Comparison of ENCODE assay signal across 32 cellular contexts in the genomic region with DNA sequence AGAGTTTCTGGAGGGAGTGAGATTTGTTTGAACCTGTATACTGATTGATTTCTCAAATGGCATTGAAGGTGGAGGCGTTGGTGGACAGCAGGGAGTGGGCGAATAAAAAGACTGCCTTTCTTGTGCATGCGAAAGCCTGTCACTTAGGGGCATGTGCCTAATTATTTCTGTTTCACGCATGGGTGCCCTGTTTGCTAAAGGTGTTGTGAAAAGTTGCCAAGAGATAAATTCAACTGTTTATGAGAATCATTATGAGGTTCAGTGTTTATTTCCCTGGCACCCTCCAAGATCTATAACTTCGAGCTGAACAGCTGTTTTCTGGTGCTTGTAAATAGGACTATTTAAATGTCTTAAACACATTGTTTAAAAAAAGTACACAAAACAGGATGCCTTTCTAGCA.
DNase-seq lines count a peak whose midpoint lies in the region; FAIRE-seq and TF ChIP-seq lines count a peak whose summit lies in the region.
"Had no signal": no experiment of that assay in that cellular context is flagged by ENCODE, and none has a peak within 500 bp of the region (broad histone marks: within the 10 kb centered on the region; RNA-seq: fewer than 3 reads in every experiment).

No MANE protein-coding gene starts in this region.

- no peak overlapping the region for H3K18ac ChIP-seq in H9 (ENCODE audit: insufficient read length, low read depth, low read length)

- no peaks in the 10 kb centered on the region; a peak in 1 of 5 replicates for H3K9me3 Mint-ChIP-seq in H9
- H3K9me3 Mint-ChIP-seq: activated CD4-positive, alpha-beta T cell treated with anti-CD3 and anti-CD28 coated beads, Interleukin-2, amount 10 ng/mL, durations not matched to agents 7 days and 5 days; activated naive CD8-positive, alpha-beta T cell treated with anti-CD3 and anti-CD28 coated beads for 36 hours; CD4-positive, alpha-beta T cell; GM23338; nephron had no signal

- H3K9ac ChIP-seq in H9 (ENCODE audit: extremely low read depth, insufficient read length, low read length) = no peak overlapping the region

- no peak overlapping the region for H2BK20ac ChIP-seq in H9 (ENCODE audit: low read depth, low read length, poor library complexity, severe bottlenecking)

- no peak overlapping the region for H3K4ac ChIP-seq in H9 (ENCODE audit: low read depth, low read length)

- H3K23ac ChIP-seq in H9 (ENCODE audit: insufficient read length, low read depth, low read length) = no peak overlapping the region

- peaks cover under 1 to 6% of the 10 kb centered on the region in 2 experiments; a peak in 3 of 4 replicates for H3K4me1 Mint-ChIP-seq in H9
- H3K4me1 Mint-ChIP-seq: activated CD4-positive, alpha-beta T cell treated with anti-CD3 and anti-CD28 coated beads, Interleukin-2, amount 10 ng/mL, durations not matched to agents 7 days and 5 days; activated naive CD8-positive, alpha-beta T cell treated with anti-CD3 and anti-CD28 coated beads for 36 hours; nephron had no signal

- H2BK15ac ChIP-seq in H9 (ENCODE audit: low read depth, low read length) = no peak overlapping the region

- H3K4me1 ChIP-seq in H9 (ENCODE audit: insufficient read depth, low read length) = no peaks in the 10 kb centered on the region
- H3K4me1 ChIP-seq: A549, gastrocnemius medialis, suprapubic skin, upper lobe of left lung had no signal

- H2AK5ac ChIP-seq in H9 (ENCODE audit: insufficient read length, low read length) = no peak overlapping the region

- H3K4me3 Mint-ChIP-seq in H9 = no peak overlapping the region
- H3K4me3 Mint-ChIP-seq: activated CD4-positive, alpha-beta T cell treated with anti-CD3 and anti-CD28 coated beads, Interleukin-2, amount 10 ng/mL, durations not matched to agents 7 days and 5 days; activated naive CD8-positive, alpha-beta T cell treated with anti-CD3 and anti-CD28 coated beads for 36 hours; CD4-positive, alpha-beta T cell; GM23338; nephron had no signal

- no peak for FAIRE-seq in HTR-8/SVneo (lab: Jason Lieb, UNC)
- FAIRE-seq: A549, bronchial epithelial cell, GM12878 had no signal

- H3K27me3 Mint-ChIP-seq in H9 (ENCODE audit: low read depth) = no peaks in the 10 kb centered on the region
- H3K27me3 Mint-ChIP-seq: activated CD4-positive, alpha-beta T cell treated with anti-CD3 and anti-CD28 coated beads, Interleukin-2, amount 10 ng/mL, durations not matched to agents 7 days and 5 days; CD4-positive, alpha-beta T cell had no signal

- peak overlapping the region in 1 of 3 experiments; percentile 52; a peak in 1 of 7 replicates for H3K27ac Mint-ChIP-seq in H9
- H3K27ac Mint-ChIP-seq: activated CD4-positive, alpha-beta T cell treated with anti-CD3 and anti-CD28 coated beads, Interleukin-2, amount 10 ng/mL, durations not matched to agents 7 days and 5 days; activated naive CD8-positive, alpha-beta T cell treated with anti-CD3 and anti-CD28 coated beads for 36 hours; CD4-positive, alpha-beta T cell; GM23338 had no signal

- no peaks in the 10 kb centered on the region for H3K79me2 ChIP-seq in H9 (ENCODE audit: insufficient read depth, low read length)

- H4K20me1 ChIP-seq in H9 (ENCODE audit: control insufficient read depth, insufficient read depth, insufficient read length) = no peaks in the 10 kb centered on the region

- H3K9me3 ChIP-seq in H9 (ENCODE audit: control insufficient read depth, low read depth, low read length) = no peaks in the 10 kb centered on the region
- H3K9me3 ChIP-seq: A549, gastrocnemius medialis, mucosa of descending colon, ovary, suprapubic skin, upper lobe of left lung had no signal

- no peak overlapping the region for H3K27ac ChIP-seq in H9 (ENCODE audit: insufficient read length, low read depth, low read length)
- H3K27ac ChIP-seq: A549, gastrocnemius medialis, ovary, skin epidermis, suprapubic skin, upper lobe of left lung had no signal

- no peak overlapping the region for H4K5ac ChIP-seq in H9 (ENCODE audit: insufficient read length, low read depth, low read length)

- H4K8ac ChIP-seq in H9 (replicated peaks; ENCODE audit: insufficient read length, low read depth, low read length) = no peak overlapping the region

- no peak overlapping the region for H2BK5ac ChIP-seq in H9 (ENCODE audit: insufficient read length, low read length)

- no peak overlapping the region for H3K56ac ChIP-seq in H9 (ENCODE audit: insufficient read length, low read depth, low read length)

- TF ChIP-seq CTCF in H9 (conservative IDR thresholded peaks at IDR 0.05) = no peak

- no peak overlapping the region for H3K14ac ChIP-seq in H9 (ENCODE audit: insufficient read depth, low read length)

- H4K91ac ChIP-seq in H9 (ENCODE audit: insufficient read length, low read depth, low read length) = no peak overlapping the region

- no peak overlapping the region for H2BK120ac ChIP-seq in H9 (ENCODE audit: low read depth, low read length, poor library complexity, severe bottlenecking)

- no peak overlapping the region for H3K4me2 ChIP-seq in H9 (ENCODE audit: insufficient read depth, insufficient read length, low read length)
- H3K4me2 ChIP-seq: A549, GM23338 had no signal

- no peaks in the 10 kb centered on the region for H3K79me1 ChIP-seq in H9 (ENCODE audit: insufficient read depth, low read depth, low read length, poor library complexity, severe bottlenecking)

- H3T11ph ChIP-seq in H9 (ENCODE audit: low read length) = no peak overlapping the region

- no peaks in the 10 kb centered on the region for H3K36me3 Mint-ChIP-seq in H9 (ENCODE audit: insufficient read depth in 1 of 3, low read depth in 3 of 3)
- H3K36me3 Mint-ChIP-seq: activated naive CD8-positive, alpha-beta T cell treated with anti-CD3 and anti-CD28 coated beads for 36 hours had no signal

- peak; percentile 63 for DNase-seq in NCI-H2171 treated with DMSO at 0.1 percent for 48 hours (lab: John Stamatoyannopoulos, UW)
- no peak for DNase-seq in NCI-H2171 (lab: John Stamatoyannopoulos, UW)
- DNase-seq in NCI-H146 treated with DMSO at 0.1 percent for 48 hours (lab: John Stamatoyannopoulos, UW; ENCODE audit: unreplicated experiment) = peak; percentile 68
- peak; percentile 58 for DNase-seq in NCI-H774 (lab: John Stamatoyannopoulos, UW)
- DNase-seq in retina = peak; percentile 5
- no peak for DNase-seq in HTR-8/SVneo (ENCODE audit: insufficient read length, low spot score)
- DNase-seq in H9 = no peak
- no peak for DNase-seq in Ammon's horn (ENCODE audit: low spot score)
- DNase-seq: activated CD4-positive, alpha-beta T cell treated with anti-CD3 and anti-CD28 coated beads, Interleukin-2, amount 10 ng/mL, durations not matched to agents 7 days and 5 days; activated gamma-delta T cell; activated naive CD8-positive, alpha-beta T cell treated with anti-CD3 and anti-CD28 coated beads for 36 hours; activated T-cell treated with anti-CD3 and anti-CD28 coated beads, Interleukin-2, amount 50 U/mL, for 1 hour; AML-193; anterior cingulate cortex; CD4-positive, alpha-beta T cell; gastrocnemius medialis; hypothalamus; IMR-90; mammary epithelial cell; mucosa of descending colon; NCI-H82; ovary; stimulated activated naive CD4-positive, alpha-beta T cell; T-helper 9 cell; upper lobe of left lung had no signal

- H3K23me2 ChIP-seq in H9 (ENCODE audit: insufficient read length, low read depth, low read length, poor library complexity, severe bottlenecking) = no peaks in the 10 kb centered on the region

- H3K27me3 ChIP-seq in H9 (ENCODE audit: insufficient read depth, low read length) = no peaks in the 10 kb centered on the region
- H3K27me3 ChIP-seq: gastrocnemius medialis, ovary, suprapubic skin, upper lobe of left lung had no signal

- no peak overlapping the region for H2BK12ac ChIP-seq in H9 (ENCODE audit: insufficient read length, low read depth, low read length)

- WGBS in H9 (ENCODE audit: extremely low coverage, insufficient read length, low lambda C conversion rate) = no CpG with 5 or more reads among the region's 5 CpGs

- no peak overlapping the region for H2AFZ ChIP-seq in H9 (ENCODE audit: low read length)

Comparison
In these comparisons a context has a peak if more than half of its experiments do, and no peak if none do; other contexts are left out.
1. DNase-seq: peak in NCI-H2171 treated with DMSO at 0.1 percent for 48 hours (single experiment), NCI-H146 treated with DMSO at 0.1 percent for 48 hours (single experiment), NCI-H774 (single experiment) and retina (single experiment); none in NCI-H2171 (single experiment), HTR-8/SVneo (single experiment), H9 (single experiment) and Ammon's horn (single experiment).